1 cellular context compared by ENCODE assay signal in the genomic region with DNA sequence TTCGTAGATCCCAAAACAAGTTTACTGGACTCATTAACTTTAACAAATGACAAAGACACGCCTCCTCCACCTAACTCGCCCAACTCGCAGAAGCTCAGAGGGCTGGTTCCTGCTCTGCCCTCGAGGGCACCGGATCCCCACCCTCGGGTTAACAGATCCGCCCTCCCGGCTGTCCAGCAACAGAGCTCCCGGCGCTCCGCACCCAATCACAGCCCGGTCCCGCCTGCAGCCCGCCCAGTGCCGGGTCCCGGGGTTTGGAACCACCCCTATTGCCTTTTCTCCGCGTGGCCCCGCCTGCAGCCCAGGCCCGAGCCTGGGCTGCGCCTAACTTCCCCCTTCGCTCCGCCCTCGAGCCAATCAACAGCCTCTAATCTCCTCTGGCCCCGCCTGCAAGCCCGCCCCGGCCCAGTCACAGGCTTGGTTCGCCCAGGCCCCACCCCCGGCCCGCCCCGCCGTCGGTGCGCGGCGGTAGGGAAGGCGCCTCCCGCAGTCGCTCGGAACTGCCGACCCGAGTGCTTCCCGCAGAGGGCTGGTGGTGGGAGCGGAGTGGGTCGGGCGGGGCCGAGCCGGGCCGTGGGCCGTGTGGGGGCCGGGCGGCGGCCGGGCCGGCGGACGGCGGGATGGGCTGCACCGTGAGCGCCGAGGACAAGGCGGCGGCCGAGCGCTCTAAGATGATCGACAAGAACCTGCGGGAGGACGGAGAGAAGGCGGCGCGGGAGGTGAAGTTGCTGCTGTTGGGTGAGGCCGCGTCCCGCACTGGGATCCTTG.
TF ChIP-seq lines count a peak whose summit lies in the region.

GNAI2 (plus strand) TSS at position 489 of the 768 bp plus-strand sequence; CDS start at position 621, 132 bp downstream.

TF ChIP-seq in HepG2, 621 proteins besides CTCF, POLR2A, EP300 and RAD21 (continued from another document and continues in another):
- TF ChIP-seq ZFP90 (CRISPR knock-in tag; IDR thresholded peaks at IDR 0.05; ENCODE audit: borderline replicate concordance) (no peak), ZNF574 (CRISPR knock-in tag; IDR thresholded peaks at IDR 0.05) (peak; percentile 78), ZNF660 (CRISPR knock-in tag; IDR thresholded peaks at IDR 0.05; ENCODE audit: borderline replicate concordance, low read depth) (no peak), RAD51 (IDR thresholded peaks at IDR 0.05; ENCODE audit: borderline replicate concordance) (no peak), SOX5 (CRISPR knock-in tag; IDR thresholded peaks at IDR 0.05; ENCODE audit: borderline replicate concordance) (no peak), ZNF720 (CRISPR knock-in tag; IDR thresholded peaks at IDR 0.05) (no peak), SNRNP70 (IDR thresholded peaks at IDR 0.05; ENCODE audit: low read depth, low read length) (no peak), ESRRA (CRISPR knock-in tag; IDR thresholded peaks at IDR 0.05; ENCODE audit: low read depth) (0 out of 2 replicates have a peak, but pooled peaks have one; percentile 17), ZMAT3 (CRISPR knock-in tag; conservative IDR thresholded peaks at IDR 0.05) (no peak), MTA1 (CRISPR knock-in tag; IDR thresholded peaks at IDR 0.05; ENCODE audit: borderline replicate concordance) (no peak), ZBTB43 (CRISPR knock-in tag; conservative IDR thresholded peaks at IDR 0.05) (no peak), SP4 (CRISPR knock-in tag; IDR thresholded peaks at IDR 0.05) (peak; percentile 97), MIER3 (CRISPR knock-in tag; IDR thresholded peaks at IDR 0.05; ENCODE audit: borderline replicate concordance) (no peak), ETV6 (CRISPR knock-in tag; conservative IDR thresholded peaks at IDR 0.05) (no peak), TRIM22 (IDR thresholded peaks at IDR 0.05) (no peak), RFX1 (IDR thresholded peaks at IDR 0.05) (no peak), ZNF609 (CRISPR knock-in tag; IDR thresholded peaks at IDR 0.05; ENCODE audit: borderline replicate concordance) (no peak), ZNF510 (CRISPR knock-in tag; IDR thresholded peaks at IDR 0.05; ENCODE audit: low read depth) (no peak), ZNF766 (CRISPR knock-in tag; IDR thresholded peaks at IDR 0.05; ENCODE audit: borderline replicate concordance) (no peak), PPARG (CRISPR knock-in tag; conservative IDR thresholded peaks at IDR 0.05) (no peak), ZNF576 (CRISPR knock-in tag; IDR thresholded peaks at IDR 0.05) (no peak), THAP11 (CRISPR knock-in tag; IDR thresholded peaks at IDR 0.05) (peak; percentile 30; the same call in 1 of the 2 replicates), KLF13 (CRISPR knock-in tag; IDR thresholded peaks at IDR 0.05) (no peak), HMG20A (CRISPR knock-in tag; IDR thresholded peaks at IDR 0.05; ENCODE audit: borderline replicate concordance) (no peak), PLRG1 (conservative IDR thresholded peaks at IDR 0.05) (no peak), MIXL1 (CRISPR knock-in tag; IDR thresholded peaks at IDR 0.05) (no peak), SNAPC2 (CRISPR knock-in tag; IDR thresholded peaks at IDR 0.05) (no peak), ERF (CRISPR knock-in tag; IDR thresholded peaks at IDR 0.05) (peak; percentile 33; the same call in 1 of the 2 replicates), GPN1 (CRISPR knock-in tag; IDR thresholded peaks at IDR 0.05; ENCODE audit: borderline replicate concordance) (no peak), SRY (CRISPR knock-in tag; IDR thresholded peaks at IDR 0.05) (no peak), ZNF143 (CRISPR knock-in tag; IDR thresholded peaks at IDR 0.05) (no peak), ZSCAN29 (CRISPR knock-in tag; conservative IDR thresholded peaks at IDR 0.05) (no peak), ZNF3 (CRISPR knock-in tag; IDR thresholded peaks at IDR 0.05) (no peak), ZFYVE20 (CRISPR knock-in tag; IDR thresholded peaks at IDR 0.05; ENCODE audit: borderline replicate concordance, low read depth) (no peak; the same call in 1 of the 2 replicates), NFYB (CRISPR knock-in tag; IDR thresholded peaks at IDR 0.05) (peak; percentile 84)
- TF ChIP-seq, protein P1, sequence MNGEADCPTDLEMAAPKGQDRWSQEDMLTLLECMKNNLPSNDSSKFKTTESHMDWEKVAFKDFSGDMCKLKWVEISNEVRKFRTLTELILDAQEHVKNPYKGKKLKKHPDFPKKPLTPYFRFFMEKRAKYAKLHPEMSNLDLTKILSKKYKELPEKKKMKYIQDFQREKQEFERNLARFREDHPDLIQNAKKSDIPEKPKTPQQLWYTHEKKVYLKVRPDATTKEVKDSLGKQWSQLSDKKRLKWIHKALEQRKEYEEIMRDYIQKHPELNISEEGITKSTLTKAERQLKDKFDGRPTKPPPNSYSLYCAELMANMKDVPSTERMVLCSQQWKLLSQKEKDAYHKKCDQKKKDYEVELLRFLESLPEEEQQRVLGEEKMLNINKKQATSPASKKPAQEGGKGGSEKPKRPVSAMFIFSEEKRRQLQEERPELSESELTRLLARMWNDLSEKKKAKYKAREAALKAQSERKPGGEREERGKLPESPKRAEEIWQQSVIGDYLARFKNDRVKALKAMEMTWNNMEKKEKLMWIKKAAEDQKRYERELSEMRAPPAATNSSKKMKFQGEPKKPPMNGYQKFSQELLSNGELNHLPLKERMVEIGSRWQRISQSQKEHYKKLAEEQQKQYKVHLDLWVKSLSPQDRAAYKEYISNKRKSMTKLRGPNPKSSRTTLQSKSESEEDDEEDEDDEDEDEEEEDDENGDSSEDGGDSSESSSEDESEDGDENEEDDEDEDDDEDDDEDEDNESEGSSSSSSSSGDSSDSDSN (CRISPR knock-in tag; IDR thresholded peaks at IDR 0.05) = peak; percentile 63; the same call in 1 of the 2 replicates
- TF ChIP-seq, protein P2, sequence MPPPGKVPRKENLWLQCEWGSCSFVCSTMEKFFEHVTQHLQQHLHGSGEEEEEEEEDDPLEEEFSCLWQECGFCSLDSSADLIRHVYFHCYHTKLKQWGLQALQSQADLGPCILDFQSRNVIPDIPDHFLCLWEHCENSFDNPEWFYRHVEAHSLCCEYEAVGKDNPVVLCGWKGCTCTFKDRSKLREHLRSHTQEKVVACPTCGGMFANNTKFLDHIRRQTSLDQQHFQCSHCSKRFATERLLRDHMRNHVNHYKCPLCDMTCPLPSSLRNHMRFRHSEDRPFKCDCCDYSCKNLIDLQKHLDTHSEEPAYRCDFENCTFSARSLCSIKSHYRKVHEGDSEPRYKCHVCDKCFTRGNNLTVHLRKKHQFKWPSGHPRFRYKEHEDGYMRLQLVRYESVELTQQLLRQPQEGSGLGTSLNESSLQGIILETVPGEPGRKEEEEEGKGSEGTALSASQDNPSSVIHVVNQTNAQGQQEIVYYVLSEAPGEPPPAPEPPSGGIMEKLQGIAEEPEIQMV (CRISPR knock-in tag; IDR thresholded peaks at IDR 0.05; ENCODE audit: low read depth) = no peak; the same call in 1 of the 2 replicates
- TF ChIP-seq, protein P3, sequence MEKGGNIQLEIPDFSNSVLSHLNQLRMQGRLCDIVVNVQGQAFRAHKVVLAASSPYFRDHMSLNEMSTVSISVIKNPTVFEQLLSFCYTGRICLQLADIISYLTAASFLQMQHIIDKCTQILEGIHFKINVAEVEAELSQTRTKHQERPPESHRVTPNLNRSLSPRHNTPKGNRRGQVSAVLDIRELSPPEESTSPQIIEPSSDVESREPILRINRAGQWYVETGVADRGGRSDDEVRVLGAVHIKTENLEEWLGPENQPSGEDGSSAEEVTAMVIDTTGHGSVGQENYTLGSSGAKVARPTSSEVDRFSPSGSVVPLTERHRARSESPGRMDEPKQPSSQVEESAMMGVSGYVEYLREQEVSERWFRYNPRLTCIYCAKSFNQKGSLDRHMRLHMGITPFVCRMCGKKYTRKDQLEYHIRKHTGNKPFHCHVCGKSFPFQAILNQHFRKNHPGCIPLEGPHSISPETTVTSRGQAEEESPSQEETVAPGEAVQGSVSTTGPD (CRISPR knock-in tag; IDR thresholded peaks at IDR 0.05) = no peak
- TF ChIP-seq, protein P4, sequence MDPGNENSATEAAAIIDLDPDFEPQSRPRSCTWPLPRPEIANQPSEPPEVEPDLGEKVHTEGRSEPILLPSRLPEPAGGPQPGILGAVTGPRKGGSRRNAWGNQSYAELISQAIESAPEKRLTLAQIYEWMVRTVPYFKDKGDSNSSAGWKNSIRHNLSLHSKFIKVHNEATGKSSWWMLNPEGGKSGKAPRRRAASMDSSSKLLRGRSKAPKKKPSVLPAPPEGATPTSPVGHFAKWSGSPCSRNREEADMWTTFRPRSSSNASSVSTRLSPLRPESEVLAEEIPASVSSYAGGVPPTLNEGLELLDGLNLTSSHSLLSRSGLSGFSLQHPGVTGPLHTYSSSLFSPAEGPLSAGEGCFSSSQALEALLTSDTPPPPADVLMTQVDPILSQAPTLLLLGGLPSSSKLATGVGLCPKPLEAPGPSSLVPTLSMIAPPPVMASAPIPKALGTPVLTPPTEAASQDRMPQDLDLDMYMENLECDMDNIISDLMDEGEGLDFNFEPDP (CRISPR knock-in tag; conservative IDR thresholded peaks at IDR 0.05) = no peak
